In the genomic region with DNA sequence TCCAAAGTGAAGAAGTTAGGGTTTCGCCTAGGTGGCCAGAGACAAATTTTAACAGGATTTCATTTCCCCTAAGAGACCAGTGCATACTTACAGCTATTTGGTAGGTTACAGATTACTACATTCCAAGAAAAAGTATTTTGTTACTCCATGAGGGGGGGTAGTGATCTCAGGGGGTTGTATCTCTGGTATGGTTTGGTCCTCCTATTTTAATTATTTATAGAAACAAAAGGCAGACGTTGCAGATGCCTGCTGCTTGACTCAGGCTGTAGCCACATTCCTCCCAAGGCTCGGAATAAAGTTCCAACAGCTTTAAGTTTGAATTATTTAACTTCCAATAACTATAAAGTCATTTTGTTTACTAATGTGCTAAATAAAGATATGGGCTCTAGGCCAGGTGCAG, we compare ENCODE assay signal across 9 cellular contexts. TPM values are rescaled to one million over a fixed set of nuclear protein-coding genes. Genes with fewer than 3 reads are reported as not detected.
DNase-seq lines count a peak whose midpoint lies in the region; ATAC-seq and TF ChIP-seq lines count a peak whose summit lies in the region.
"Had no signal": no experiment of that assay in that cellular context is flagged by ENCODE, and none has a peak within 500 bp of the region (broad histone marks: within the 10 kb centered on the region; RNA-seq: fewer than 3 reads in every experiment).

No MANE protein-coding gene starts in this region.

- H3K36me3 ChIP-seq in CD8-positive, alpha-beta T cell (ENCODE audit: insufficient read depth, low read length), result no peaks in the 10 kb centered on the region
- 0 out of 2 replicates have a peak, but pooled peaks cover 2% of the 10 kb centered on the region for H3K36me3 ChIP-seq in KMS-11 (ENCODE audit: insufficient read depth)
- no peaks in the 10 kb centered on the region for H3K36me3 ChIP-seq in brain microvascular endothelial cell (replicated peaks)
- no peaks in the 10 kb centered on the region for H3K36me3 ChIP-seq in gastrocnemius medialis

- H3K36me3 Mint-ChIP-seq in CD8-positive, alpha-beta T cell, result peaks cover 12% of the 10 kb centered on the region
- peaks cover 0 to 7% of the 10 kb centered on the region in 2 donors for H3K36me3 Mint-ChIP-seq in naive B cell

- peak overlapping the region; percentile 95 for H3K4me3 Mint-ChIP-seq in CD8-positive, alpha-beta T cell
- peak overlapping the region in 7 of 8 donors; percentile 92 to 100 (median 98) for H3K4me3 Mint-ChIP-seq in naive B cell

- TF ChIP-seq POLR2A in gastrocnemius medialis (IDR thresholded peaks at IDR 0.05), result no peak

- no peaks in the 10 kb centered on the region for H3K27me3 ChIP-seq in CD8-positive, alpha-beta T cell (ENCODE audit: insufficient read depth, low read length)
- H3K27me3 ChIP-seq in KMS-11 (ENCODE audit: insufficient read depth, low read depth), result no peaks in the 10 kb centered on the region
- no peaks in the 10 kb centered on the region for H3K27me3 ChIP-seq in brain microvascular endothelial cell (replicated peaks)
- peaks cover 27 to 42% (median 34%) of the 10 kb centered on the region in 3 donors for H3K27me3 ChIP-seq in gastrocnemius medialis

- POLR2A ChIA-PET in CD8-positive, alpha-beta T cell (lab: Charles Lee), result interaction anchor here (0.8 to 2.6 kb wide), 4 partner anchors 10 to 1723 kb away, joined by 3 to 13 read pairs (median 4); a partner anchor contains a TSS

- H3K27ac ChIP-seq in CD8-positive, alpha-beta T cell (ENCODE audit: low read depth, low read length), result no peak overlapping the region
- H3K27ac ChIP-seq in KMS-11 (no peak overlapping the region; the same call in 1 of the 2 replicates), brain microvascular endothelial cell (peak overlapping the region; percentile 79), gastrocnemius medialis (no peak overlapping the region)

- H3K4me3 ChIP-seq in CD8-positive, alpha-beta T cell (ENCODE audit: low read depth, low read length), result no peak overlapping the region
- H3K4me3 ChIP-seq in KMS-11 (IDR thresholded peaks at IDR 0.05; ENCODE audit: insufficient read depth, low read depth, low read length) (no peak overlapping the region), brain microvascular endothelial cell (ENCODE audit: low read depth, low read length) (peak overlapping the region; percentile 89), gastrocnemius medialis (no peak overlapping the region)

- peak overlapping the region; percentile 87; the same call in 1 of the 2 replicates for H3K9ac ChIP-seq in KMS-11

- H3K9me3 ChIP-seq in CD8-positive, alpha-beta T cell (ENCODE audit: low read length), result no peaks in the 10 kb centered on the region
- H3K9me3 ChIP-seq in gastrocnemius medialis, result no peaks in the 10 kb centered on the region

- intact Hi-C loops in CD8-positive, alpha-beta T cell (cut with DNase I, micrococcal nuclease), result loop anchor here in 1 of 2 experiments (1.0 kb wide), 1 partner anchor 304 kb away; no protein-coding TSS in a partner anchor
- intact Hi-C loops in head of caudate nucleus (cut with DNase I) (no loop called here), gastrocnemius medialis (cut with DNase I; ENCODE audit: low total_unique reads) (no loop called here)

- peaks cover 35% of the 10 kb centered on the region for H3K79me2 ChIP-seq in KMS-11 (ENCODE audit: insufficient read depth, low read depth)

- H3K27me3 Mint-ChIP-seq in CD8-positive, alpha-beta T cell (ENCODE audit: low read depth), result no peaks in the 10 kb centered on the region
- H3K27me3 Mint-ChIP-seq in naive B cell, result no peaks in the 10 kb centered on the region

- peak overlapping the region; percentile 11; the same call in 1 of the 2 replicates for H3K4me2 ChIP-seq in KMS-11

- in situ Hi-C loops in brain microvascular endothelial cell (cut with HindIII; ENCODE audit: low pct_ligation_motif_present, low sequenced_read_pairs) (no loop called here), gastrocnemius medialis (cut with MboI; ENCODE audit: low sequenced_read_pairs in 4 of 4) (no loop called here), KBM-7 (cut with MboI; ENCODE audit: low pct_unique_long_range_greater_than_20kb, low sequenced_read_pairs) (no loop called here)

- H2AFZ ChIP-seq in KMS-11 (ENCODE audit: low read depth), result no peak overlapping the region

- H3K27ac Mint-ChIP-seq in CD8-positive, alpha-beta T cell, result no peak overlapping the region
- H3K27ac Mint-ChIP-seq in naive B cell, result peak overlapping the region in 2 of 6 donors; percentile 49 to 97

- CTCF ChIA-PET in CD8-positive, alpha-beta T cell (lab: Charles Lee), result interaction anchor here (1.3 to 2.4 kb wide), 3 partner anchors 8 to 113 kb away, joined by 3 to 9 read pairs (median 7); no protein-coding TSS in a partner anchor

- no peak for DNase-seq in CD8-positive, alpha-beta T cell
- DNase-seq in brain microvascular endothelial cell (peak; percentile 86), naive B cell (no peak), head of caudate nucleus (no peak), gastrocnemius medialis (no peak), KBM-7 (no peak)
- DNase-seq: NCI-H446 had no signal

- H3K4me1 ChIP-seq in CD8-positive, alpha-beta T cell (ENCODE audit: insufficient read depth, low read length), result peaks cover 22% of the 10 kb centered on the region
- H3K4me1 ChIP-seq in KMS-11 (ENCODE audit: low read depth, poor library complexity, severe bottlenecking), result peaks cover 22% of the 10 kb centered on the region
- peaks cover 0 to 7% of the 10 kb centered on the region in 2 donors for H3K4me1 ChIP-seq in gastrocnemius medialis

- no peaks in the 10 kb centered on the region for H3K9me3 Mint-ChIP-seq in CD8-positive, alpha-beta T cell
- H3K9me3 Mint-ChIP-seq in naive B cell, result no peaks in the 10 kb centered on the region

- TF ChIP-seq CTCF in CD8-positive, alpha-beta T cell (IDR thresholded peaks at IDR 0.05), result no peak
- TF ChIP-seq CTCF in KMS-11 (conservative IDR thresholded peaks at IDR 0.05; ENCODE audit: low read depth, low read length) (no peak), brain microvascular endothelial cell (IDR thresholded peaks at IDR 0.05; ENCODE audit: low read depth, low read length, missing control alignments) (peak; percentile 28), gastrocnemius medialis (IDR thresholded peaks at IDR 0.05 in 4 of 5, conservative IDR thresholded peaks at IDR 0.05 in 1 of 5) (no peak)

- no peak for ATAC-seq in CD8-positive, alpha-beta T cell
- no peak for ATAC-seq in naive B cell (ENCODE audit: low read depth in 2 of 2)
- no peak for ATAC-seq in gastrocnemius medialis
- ATAC-seq in HG03342 (IDR thresholded peaks at IDR 0.05; ENCODE audit: unreplicated experiment), result no peak

- H4K20me1 ChIP-seq in KMS-11 (ENCODE audit: insufficient read depth), result no peaks in the 10 kb centered on the region

- H3K4me1 Mint-ChIP-seq in CD8-positive, alpha-beta T cell (ENCODE audit: low read depth), result peaks cover 36% of the 10 kb centered on the region
- H3K4me1 Mint-ChIP-seq in naive B cell, result peaks cover 24 to 33% (median 29%) of the 10 kb centered on the region in 3 donors

RNA-seq across cellular contexts. Expression of a gene that starts 1.3 kb away (rescaled TPM):
- 10 to 100 TPM; 15.0 to 15.5 TPM for total RNA-seq in CD8-positive, alpha-beta T cell
- polyA plus RNA-seq in naive B cell (ENCODE audit: low read depth in 6 of 6), result 10 to 100 TPM in 5 of 6 donors, 1 to 10 TPM in 1; 2.9 to 37.2 (median 27.4) TPM
- total RNA-seq in gastrocnemius medialis, result under 1 TPM; 0.13 to 0.55 (median 0.46) TPM

RNA-seq across cellular contexts. Expression of a gene that starts 51.4 kb away (rescaled TPM):
- total RNA-seq in CD8-positive, alpha-beta T cell, result 10 to 100 TPM; 40.8 to 43.5 TPM
- polyA plus RNA-seq in naive B cell (ENCODE audit: low read depth in 6 of 6), result 10 to 100 TPM; 36.3 to 51.1 (median 46.1) TPM
- 10 to 100 TPM in 3 of 4 donors, 1 to 10 TPM in 1; 7.2 to 24.3 (median 14.7) TPM for total RNA-seq in gastrocnemius medialis

RNA-seq across cellular contexts. Expression of a gene that starts 51.8 kb away (rescaled TPM):
- 10 to 100 TPM in 1 of 2 experiments, 1 to 10 TPM in 1; 9.9 to 12.7 TPM for total RNA-seq in CD8-positive, alpha-beta T cell
- polyA plus RNA-seq in naive B cell (ENCODE audit: low read depth in 6 of 6), result 1 to 10 TPM; 4.0 to 8.4 (median 5.6) TPM
- 1 to 10 TPM; 3.9 to 7.9 (median 6.0) TPM for total RNA-seq in gastrocnemius medialis

Comparison
In these comparisons a context has a peak if more than half of its experiments do, and no peak if none do; other contexts are left out.
1. RNA of a gene that starts 1.3 kb away (total RNA-seq): 15.0 to 15.5 TPM in CD8-positive, alpha-beta T cell; 0.13 to 0.55 TPM in gastrocnemius medialis; every median in the first group is over 10 times any median in the second.